1 cellular context compared by ENCODE assay signal in the genomic region with DNA sequence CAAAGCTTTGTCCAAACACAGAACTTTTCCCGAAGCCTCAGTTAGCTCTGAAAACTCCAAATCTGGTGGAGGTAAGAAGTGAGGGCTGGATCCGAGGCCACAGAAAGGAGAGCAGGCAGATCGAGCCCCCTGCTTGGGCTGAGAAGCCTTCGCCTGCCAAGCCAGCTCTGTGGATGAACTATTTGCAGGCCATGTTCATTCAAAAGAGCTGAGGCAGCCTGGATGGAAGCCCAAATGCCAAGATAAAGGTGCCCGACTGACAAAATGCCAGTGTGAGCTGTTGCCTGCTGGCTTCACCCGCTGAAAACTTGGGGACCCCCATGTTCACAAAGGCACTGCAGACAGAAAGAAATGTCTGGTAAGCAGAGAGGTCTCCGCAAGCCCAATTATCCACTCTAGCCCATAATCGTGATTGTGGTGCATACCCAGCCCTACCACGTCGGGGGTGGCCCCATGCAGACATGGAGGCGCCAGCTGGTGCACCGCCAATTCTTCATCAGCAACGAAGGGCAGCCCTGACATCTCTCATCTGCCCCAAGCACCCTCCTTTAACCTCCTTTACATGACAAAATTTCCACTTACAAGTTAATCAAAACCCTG.
TF ChIP-seq lines count a peak whose summit lies in the region.

No MANE protein-coding gene starts in this region.

TF ChIP-seq in GM23338, 12 proteins besides CTCF, POLR2A, EP300 and RAD21 (continued from another document):
- TF ChIP-seq, protein P1, sequence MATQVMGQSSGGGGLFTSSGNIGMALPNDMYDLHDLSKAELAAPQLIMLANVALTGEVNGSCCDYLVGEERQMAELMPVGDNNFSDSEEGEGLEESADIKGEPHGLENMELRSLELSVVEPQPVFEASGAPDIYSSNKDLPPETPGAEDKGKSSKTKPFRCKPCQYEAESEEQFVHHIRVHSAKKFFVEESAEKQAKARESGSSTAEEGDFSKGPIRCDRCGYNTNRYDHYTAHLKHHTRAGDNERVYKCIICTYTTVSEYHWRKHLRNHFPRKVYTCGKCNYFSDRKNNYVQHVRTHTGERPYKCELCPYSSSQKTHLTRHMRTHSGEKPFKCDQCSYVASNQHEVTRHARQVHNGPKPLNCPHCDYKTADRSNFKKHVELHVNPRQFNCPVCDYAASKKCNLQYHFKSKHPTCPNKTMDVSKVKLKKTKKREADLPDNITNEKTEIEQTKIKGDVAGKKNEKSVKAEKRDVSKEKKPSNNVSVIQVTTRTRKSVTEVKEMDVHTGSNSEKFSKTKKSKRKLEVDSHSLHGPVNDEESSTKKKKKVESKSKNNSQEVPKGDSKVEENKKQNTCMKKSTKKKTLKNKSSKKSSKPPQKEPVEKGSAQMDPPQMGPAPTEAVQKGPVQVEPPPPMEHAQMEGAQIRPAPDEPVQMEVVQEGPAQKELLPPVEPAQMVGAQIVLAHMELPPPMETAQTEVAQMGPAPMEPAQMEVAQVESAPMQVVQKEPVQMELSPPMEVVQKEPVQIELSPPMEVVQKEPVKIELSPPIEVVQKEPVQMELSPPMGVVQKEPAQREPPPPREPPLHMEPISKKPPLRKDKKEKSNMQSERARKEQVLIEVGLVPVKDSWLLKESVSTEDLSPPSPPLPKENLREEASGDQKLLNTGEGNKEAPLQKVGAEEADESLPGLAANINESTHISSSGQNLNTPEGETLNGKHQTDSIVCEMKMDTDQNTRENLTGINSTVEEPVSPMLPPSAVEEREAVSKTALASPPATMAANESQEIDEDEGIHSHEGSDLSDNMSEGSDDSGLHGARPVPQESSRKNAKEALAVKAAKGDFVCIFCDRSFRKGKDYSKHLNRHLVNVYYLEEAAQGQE (IDR thresholded peaks at IDR 0.05; ENCODE audit: unreplicated experiment): no peak
- TF ChIP-seq CREB1 (CRISPR knock-in tag; IDR thresholded peaks at IDR 0.05; ENCODE audit: low read depth): no peak
